In the genomic region with DNA sequence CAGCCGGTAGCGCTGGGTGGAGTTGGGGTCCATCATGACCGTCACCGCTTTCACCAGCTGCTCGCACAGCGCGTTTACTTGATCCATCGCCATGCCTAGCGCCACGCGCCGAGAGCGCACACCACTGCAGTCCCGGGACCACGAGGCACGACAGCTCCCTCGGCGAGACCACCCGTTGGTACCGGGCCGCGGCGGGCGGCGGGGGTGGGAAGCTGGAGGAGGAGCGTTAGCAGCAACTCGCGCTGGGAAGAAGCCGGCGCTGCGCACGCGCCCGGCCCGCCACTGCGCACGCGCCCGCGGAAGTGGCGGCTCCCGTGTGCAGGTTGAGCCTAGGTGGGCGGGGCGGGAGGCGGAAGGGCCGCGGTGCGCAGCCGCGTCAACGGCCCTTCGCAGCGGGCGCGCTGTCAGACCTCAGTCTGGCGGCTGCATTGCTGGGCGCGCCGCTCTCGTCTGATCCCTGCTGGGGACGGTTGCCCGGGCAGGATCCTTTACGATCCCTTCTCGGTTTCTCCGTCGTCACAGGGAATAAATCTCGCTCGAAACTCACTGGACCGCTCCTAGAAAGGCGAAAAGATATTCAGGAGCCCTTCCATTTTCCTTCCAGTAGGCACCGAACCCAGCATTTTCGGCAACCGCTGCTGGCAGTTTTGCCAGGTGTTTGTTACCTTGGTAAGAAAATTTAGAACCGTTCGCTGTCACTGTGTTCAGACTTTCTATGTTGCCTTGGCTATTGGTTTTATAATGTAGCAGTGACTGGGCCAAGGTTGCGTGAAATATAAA, we compare ENCODE assay signal across 8 cellular contexts. TPM values are rescaled to one million over a fixed set of nuclear protein-coding genes. Genes with fewer than 3 reads are reported as not detected.
DNase-seq lines count a peak whose midpoint lies in the region; ATAC-seq and TF ChIP-seq lines count a peak whose summit lies in the region.

Gene POLH (plus strand): TSS at position 414 of the 780 bp plus-strand sequence. CDS start 6,135 bp downstream, outside the sequence.
Gene XPO5 (minus strand): TSS at position 267 of the 780 bp plus-strand sequence. CDS start 174 bp downstream, at position 93.

- peak within 1 kb of the TSS; percentile 99 for H2AFZ ChIP-seq in IMR-90 (replicated peaks; ENCODE audit: low read length, poor library complexity)
- H2AFZ ChIP-seq in OCI-LY7 (ENCODE audit: low read length), result peak within 1 kb of the TSS; percentile 56

- H3K79me1 ChIP-seq in IMR-90 (ENCODE audit: low read depth in 1 of 2, low read length in 2 of 2), result peaks cover 17 to 39% of the 10 kb centered on the region in 2 experiments

- H3K36me3 ChIP-seq in IMR-90 (ENCODE audit: control insufficient read depth, insufficient read depth, low read length), result peaks cover 9% of the 10 kb centered on the region; the same call in 1 of the 2 replicates
- peaks cover 51% of the 10 kb centered on the region for H3K36me3 ChIP-seq in OCI-LY7 (ENCODE audit: insufficient read depth, low read length)

- H4K5ac ChIP-seq in IMR-90 (ENCODE audit: low read depth, low read length), result peak within 1 kb of the TSS; percentile 77

- H2BK20ac ChIP-seq in IMR-90 (ENCODE audit: low read depth, low read length), result peak within 1 kb of the TSS; percentile 22; the same call in 1 of the 2 replicates

- peak within 1 kb of the TSS; percentile 92 for H4K91ac ChIP-seq in IMR-90 (ENCODE audit: insufficient read depth, low read depth, low read length)

- H3K56ac ChIP-seq in IMR-90 (ENCODE audit: extremely low read depth, insufficient read depth, low read length), result peak within 1 kb of the TSS; percentile 98

- POLR2A ChIA-PET in IMR-90 (lab: Charles Lee; ENCODE audit: unreplicated experiment), result interaction anchor here (0.6 to 0.7 kb wide), 2 partner anchors 18 to 1009 kb away, joined by 3 to 6 read pairs; no protein-coding TSS in a partner anchor
- POLR2A ChIA-PET in OCI-LY7 (lab: Charles Lee), result interaction anchor here (0.6 to 1.8 kb wide), 5 partner anchors 14 to 835 kb away, joined by 3 to 7 read pairs (median 4); no protein-coding TSS in a partner anchor

- H3K79me2 ChIP-seq in OCI-LY7 (ENCODE audit: insufficient read depth, low read depth, low read length), result peaks cover 69% of the 10 kb centered on the region

- peak within 1 kb of the TSS; percentile 87 for H2BK5ac ChIP-seq in IMR-90 (ENCODE audit: low read depth, low read length, poor library complexity, severe bottlenecking)

- BruUV-seq in IMR-90 (replicated peaks; lab: Mats Ljungman, UMichigan) (TSS peak; percentile 88), OCI-LY7 (replicated peaks; lab: Mats Ljungman, UMichigan) (no TSS peak)

- intact Hi-C loops in IMR-90 (cut with micrococcal nuclease), result no loop called here
- intact Hi-C loops in OCI-LY7 (cut with micrococcal nuclease; ENCODE audit: unreplicated experiment), result loop anchor here (1.0 kb wide), 1 partner anchor 53 kb away; the partner anchor contains the start of gene GTPBP2

- H3K4me3 ChIP-seq in IMR-90 (ENCODE audit: insufficient read depth, low read depth, low read length), result peak within 1 kb of the TSS; percentile 94
- H3K4me3 ChIP-seq in OCI-LY7 (ENCODE audit: low read depth, low read length, poor library complexity, severe bottlenecking), result peak within 1 kb of the TSS; percentile 99

- H2AK5ac ChIP-seq in IMR-90 (ENCODE audit: low read depth, low read length), result peak within 1 kb of the TSS; percentile 88

- H3K9ac ChIP-seq in IMR-90 (ENCODE audit: low read depth, low read length), result peak within 1 kb of the TSS; percentile 97

- H2BK120ac ChIP-seq in IMR-90 (ENCODE audit: low read depth, low read length), result peak within 1 kb of the TSS; percentile 67

- H3K9me3 ChIP-seq in IMR-90 (ENCODE audit: control insufficient read depth, insufficient read depth, low read length) (no peaks in the 10 kb centered on the region), OCI-LY7 (ENCODE audit: low read length) (no peaks in the 10 kb centered on the region)

- H3K18ac ChIP-seq in IMR-90 (ENCODE audit: low read depth, low read length), result peak within 1 kb of the TSS; percentile 77

- peak; percentile 98 for DNase-seq in DMS 273 (lab: John Stamatoyannopoulos, UW; ENCODE audit: unreplicated experiment)
- DNase-seq in IMR-90, result peak; percentile 88
- DNase-seq in OCI-LY7 (ENCODE audit: low spot score), result peak; percentile 94
- peak; percentile 89 for DNase-seq in activated T-cell treated with anti-CD3 and anti-CD28 coated beads for 1 hour (ENCODE audit: low read depth)
- peak; percentile 92 for DNase-seq in epidermal melanocyte (ENCODE audit: insufficient read length, low spot score)
- DNase-seq in middle frontal gyrus (ENCODE audit: extremely low spot score, low spot score), result peak; percentile 81
- DNase-seq in stimulated activated CD8-positive, alpha-beta memory T cell treated with anti-CD3 and anti-CD28 coated beads, Interleukin-2, amount 100 ng/mL, for 1 hour (ENCODE audit: low read depth in 2 of 2), result peak; percentile 82

- H3K27me3 ChIP-seq in IMR-90 (ENCODE audit: control insufficient read depth, insufficient read depth, low read length), result no peaks in the 10 kb centered on the region

- no peaks in the 10 kb centered on the region for H3K9me2 ChIP-seq in OCI-LY7 (ENCODE audit: insufficient read depth, low read length)

- no peak for TF ChIP-seq RAD21 in IMR-90 (IDR thresholded peaks at IDR 0.05; ENCODE audit: low read length)

- peaks cover 3% of the 10 kb centered on the region; the same call in 1 of the 2 replicates for H3K9me1 ChIP-seq in IMR-90 (ENCODE audit: insufficient read depth, low read length)

- peak within 1 kb of the TSS; percentile 50; the same call in 1 of the 3 replicates for H2BK15ac ChIP-seq in IMR-90 (ENCODE audit: low read depth, low read length)

- H3K4me2 ChIP-seq in IMR-90 (ENCODE audit: low read depth, low read length), result peak within 1 kb of the TSS; percentile 99
- H3K4me2 ChIP-seq in OCI-LY7 (ENCODE audit: low read length), result peak within 1 kb of the TSS; percentile 87

- 1% methylated on average over 32 of the region's 76 CpGs; no CpG with 5 or more reads in 1 of the 2 experiments for WGBS in IMR-90 (ENCODE audit: extremely low coverage in 2 of 2, insufficient read length in 1 of 2), 2 experiments

- H4K20me1 ChIP-seq in IMR-90 (ENCODE audit: insufficient read depth, low read length), result peaks cover 9% of the 10 kb centered on the region
- peaks cover 9% of the 10 kb centered on the region for H4K20me1 ChIP-seq in OCI-LY7 (ENCODE audit: insufficient read depth, low read length)

- dilution Hi-C loops in IMR-90 (cut with HindIII; ENCODE audit: low sequenced_read_pairs, unreplicated experiment), result no loop called here

- H3K4me1 ChIP-seq in IMR-90 (ENCODE audit: control insufficient read depth, insufficient read depth, low read length) (peaks cover 2% of the 10 kb centered on the region; the same call in 1 of the 2 replicates), OCI-LY7 (ENCODE audit: insufficient read depth, low read length, poor library complexity, severe bottlenecking) (peaks cover 23% of the 10 kb centered on the region)

- peak; percentile 87 for ATAC-seq in GM21528 (IDR thresholded peaks at IDR 0.05; ENCODE audit: low FRiP score, unreplicated experiment)
- ATAC-seq in IMR-90 (ENCODE audit: low read depth), result peak; percentile 95

- H3K27ac ChIP-seq in IMR-90 (ENCODE audit: insufficient read depth, low read length), result peak within 1 kb of the TSS; percentile 92
- peak within 1 kb of the TSS; percentile 92 for H3K27ac ChIP-seq in OCI-LY7 (ENCODE audit: low read depth, low read length, poor library complexity, severe bottlenecking)

- peak within 1 kb of the TSS; percentile 96 for H3K14ac ChIP-seq in IMR-90 (replicated peaks; ENCODE audit: low read depth, low read length)

- H3K4ac ChIP-seq in IMR-90 (ENCODE audit: low read depth, low read length), result peak within 1 kb of the TSS; percentile 93

- TF ChIP-seq CTCF in IMR-90 (conservative IDR thresholded peaks at IDR 0.05; ENCODE audit: low read depth, low read length), result 0 out of 2 replicates have a peak, but pooled peaks have one; percentile 15
- 0 out of 2 replicates have a peak, but pooled peaks have one; percentile 27 for TF ChIP-seq CTCF in OCI-LY7 (conservative IDR thresholded peaks at IDR 0.05; ENCODE audit: low read length)

- in situ Hi-C loops in IMR-90 (cut with MboI; ENCODE audit: low sequenced_read_pairs), result no loop called here

- peak within 1 kb of the TSS; percentile 85 to 97 for H4K8ac ChIP-seq in IMR-90 (ENCODE audit: low read depth in 2 of 2, low read length in 2 of 2)

- CTCF ChIA-PET in IMR-90 (lab: Yijun Ruan, JAX) (interaction anchor here (0.6 kb wide), 1 partner anchor 29 kb away, joined by 5 read pairs; no protein-coding TSS in a partner anchor), OCI-LY7 (lab: Charles Lee; ENCODE audit: unreplicated experiment) (no interaction called here)

- H2AK9ac ChIP-seq in IMR-90 (replicated peaks; ENCODE audit: low read depth, low read length, poor library complexity), result peak within 1 kb of the TSS; percentile 98

- peak within 1 kb of the TSS; percentile 99 for H3K23ac ChIP-seq in IMR-90 (ENCODE audit: low read depth, low read length)

- TF ChIP-seq POLR2A in IMR-90 (IDR thresholded peaks at IDR 0.05; ENCODE audit: low read depth, low read length), result peak; percentile 98

TF ChIP-seq in IMR-90, 13 proteins besides CTCF, POLR2A, EP300 and RAD21 (continues in another document):
- TF ChIP-seq MAFK (IDR thresholded peaks at IDR 0.05; ENCODE audit: low read depth, low read length) (no peak), RCOR1 (IDR thresholded peaks at IDR 0.05; ENCODE audit: insufficient replicate concordance, low read length) (no peak), CHD1 (IDR thresholded peaks at IDR 0.05; ENCODE audit: low read depth, low read length) (no peak), FOS (IDR thresholded peaks at IDR 0.05; ENCODE audit: low read depth, low read length) (no peak), NFE2L2 (IDR thresholded peaks at IDR 0.05; ENCODE audit: low read depth, low read length) (no peak), MAZ (IDR thresholded peaks at IDR 0.05; ENCODE audit: borderline replicate concordance, low read depth, low read length) (peak; percentile 76; the same call in 1 of the 2 replicates)

RNA-seq across cellular contexts. Expression of gene POLH, which starts in this region (rescaled TPM):
- total RNA-seq in IMR-90 (2012; rRNA removed) (25.8 and 26.0 TPM in 2 replicates), OCI-LY7 (2022) (93.5 and 120 TPM in 2 replicates)
- 13.1 and 13.3 TPM in 2 replicates for polyA plus RNA-seq in IMR-90 (2012; rRNA removed)
- 4.7 and 6.3 TPM in 2 replicates for polyA plus RNA-seq in IMR-90 (2012; cell fraction: cytosol; rRNA removed)
- 3.2 and 14.1 TPM in 2 replicates for polyA plus RNA-seq in IMR-90 (2012; cell fraction: nucleus; rRNA removed; ENCODE audit: low replicate concordance)
- 64.3 and 67.3 TPM in 2 replicates for total RNA-seq in OCI-LY7 (2014; rRNA removed; shearing (Covaris generic))

RNA-seq across cellular contexts. Expression of gene XPO5, which starts in this region (rescaled TPM):
- total RNA-seq in IMR-90 (2012; rRNA removed), result 30.0 and 30.1 TPM in 2 replicates
- 27.3 and 29.0 TPM in 2 replicates for polyA plus RNA-seq in IMR-90 (2012; rRNA removed)
- polyA plus RNA-seq in IMR-90 (2012; cell fraction: cytosol; rRNA removed), result 7.0 and 15.6 TPM in 2 replicates
- 25.4 and 42.1 TPM in 2 replicates for polyA plus RNA-seq in IMR-90 (2012; cell fraction: nucleus; rRNA removed; ENCODE audit: low replicate concordance)
- 54.6 and 58.5 TPM in 2 replicates for total RNA-seq in OCI-LY7 (2014; rRNA removed; shearing (Covaris generic))
- 72.6 and 74.9 TPM in 2 replicates for total RNA-seq in OCI-LY7 (2022)

Comparison
In these comparisons a context has a peak if more than half of its experiments do, and no peak if none do; other contexts are left out.
1. Peak in every context shown above with its lines: DNase-seq, ATAC-seq, H3K4me3 ChIP-seq and H3K27ac ChIP-seq.